23 cellular contexts compared by ENCODE assay signal in the genomic region with DNA sequence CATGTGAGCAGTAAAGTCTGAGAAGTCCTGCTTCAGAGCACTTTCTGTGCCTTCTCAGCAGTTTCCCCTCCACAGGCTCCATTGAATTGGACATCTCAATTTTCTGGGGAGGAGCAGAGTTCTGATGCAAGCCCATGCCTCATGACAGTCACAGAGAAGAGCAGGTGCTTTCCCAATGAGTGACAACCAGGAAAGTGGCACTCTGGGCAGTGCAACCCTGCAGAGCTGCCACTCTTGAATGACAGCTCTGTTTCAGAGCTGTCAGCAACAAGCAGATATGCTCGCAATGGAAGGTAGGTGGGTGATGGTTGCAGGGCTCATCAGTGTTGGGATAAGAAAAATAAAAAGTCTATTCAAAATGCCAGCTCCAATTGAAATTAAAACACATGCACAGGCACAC. TPM values are rescaled to one million over a fixed set of nuclear protein-coding genes. Genes with fewer than 3 reads are reported as not detected.
"Had no signal": no experiment of that assay in that cellular context is flagged by ENCODE, and none has a peak within 500 bp of the region (broad histone marks: within the 10 kb centered on the region; RNA-seq: fewer than 3 reads in every experiment).

No MANE protein-coding gene starts in this region.

- H3K9me3 ChIP-seq: adrenal gland, breast epithelium had no signal

- DNase-seq: activated CD4-positive, alpha-beta T cell treated with anti-CD3 and anti-CD28 coated beads for 4 hours; activated CD4-positive, alpha-beta T cell treated with anti-CD3 and anti-CD28 coated beads, Interleukin-2, amount 50 U/mL, for 48 hours; activated CD4-positive, CD25-positive, alpha-beta regulatory T cell; activated CD8-positive, alpha-beta memory T cell treated with anti-CD3 and anti-CD28 coated beads, Interleukin-2, amount 10 ng/mL, durations not matched to agents 7 days and 5 days; activated gamma-delta T cell; activated naive CD4-positive, alpha-beta T cell treated with anti-CD3 and anti-CD28 coated beads, Interleukin-2, amount 10 ng/mL, durations not matched to agents 7 days and 5 days; activated naive CD8-positive, alpha-beta T cell treated with anti-CD3 and anti-CD28 coated beads, Interleukin-2, amount 10 ng/mL, durations not matched to agents 7 days and 5 days; activated T-cell treated with anti-CD3 and anti-CD28 coated beads, Interleukin-2, amount 50 U/mL, for 4 hours; adrenal gland; Karpas-422; NCI-H1105; NCI-H146; NCI-H1930; NCI-H345; NCI-H510A; SIG-M5; T-helper 2 cell; T1000 had no signal

- H3K36me3 ChIP-seq: adrenal gland, breast epithelium had no signal

- H3K4me3 Mint-ChIP-seq: activated CD8-positive, alpha-beta memory T cell treated with anti-CD3 and anti-CD28 coated beads, Interleukin-2, amount 10 ng/mL, durations not matched to agents 7 days and 5 days; activated naive CD4-positive, alpha-beta T cell treated with anti-CD3 and anti-CD28 coated beads, Interleukin-2, amount 10 ng/mL, durations not matched to agents 7 days and 5 days; activated naive CD8-positive, alpha-beta T cell treated with anti-CD3 and anti-CD28 coated beads, Interleukin-2, amount 10 ng/mL, durations not matched to agents 7 days and 5 days; activated T-cell treated with anti-CD3 and anti-CD28 coated beads, Interleukin-2, amount 50 U/mL, for 4 hours; activated T-helper 17 cell treated with anti-CD3 and anti-CD28 coated beads, Interleukin-2, amount 50 U/mL, for 72 hours had no signal

- H3K4me1 Mint-ChIP-seq: activated CD8-positive, alpha-beta memory T cell treated with anti-CD3 and anti-CD28 coated beads, Interleukin-2, amount 10 ng/mL, durations not matched to agents 7 days and 5 days; activated naive CD4-positive, alpha-beta T cell treated with anti-CD3 and anti-CD28 coated beads, Interleukin-2, amount 10 ng/mL, durations not matched to agents 7 days and 5 days; activated naive CD8-positive, alpha-beta T cell treated with anti-CD3 and anti-CD28 coated beads, Interleukin-2, amount 10 ng/mL, durations not matched to agents 7 days and 5 days; activated T-helper 17 cell treated with anti-CD3 and anti-CD28 coated beads, Interleukin-2, amount 50 U/mL, for 72 hours had no signal

- H3K4me1 ChIP-seq: adrenal gland, breast epithelium had no signal

- ATAC-seq: activated CD8-positive, alpha-beta memory T cell treated with anti-CD3 and anti-CD28 coated beads, Interleukin-2, amount 10 ng/mL, durations not matched to agents 7 days and 5 days; K562 had no signal

- H3K9me3 Mint-ChIP-seq: activated naive CD4-positive, alpha-beta T cell treated with anti-CD3 and anti-CD28 coated beads, Interleukin-2, amount 10 ng/mL, durations not matched to agents 7 days and 5 days; activated naive CD8-positive, alpha-beta T cell treated with anti-CD3 and anti-CD28 coated beads, Interleukin-2, amount 10 ng/mL, durations not matched to agents 7 days and 5 days; activated T-cell treated with anti-CD3 and anti-CD28 coated beads, Interleukin-2, amount 50 U/mL, for 4 hours; activated T-helper 17 cell treated with anti-CD3 and anti-CD28 coated beads, Interleukin-2, amount 50 U/mL, for 72 hours had no signal

- H3K4me3 ChIP-seq: adrenal gland, breast epithelium, K562 had no signal

- H3K27me3 ChIP-seq: adrenal gland had no signal

- H3K27ac ChIP-seq: adrenal gland, breast epithelium, VCaP had no signal

- H3K36me3 Mint-ChIP-seq: activated CD8-positive, alpha-beta memory T cell treated with anti-CD3 and anti-CD28 coated beads, Interleukin-2, amount 10 ng/mL, durations not matched to agents 7 days and 5 days; activated naive CD4-positive, alpha-beta T cell treated with anti-CD3 and anti-CD28 coated beads, Interleukin-2, amount 10 ng/mL, durations not matched to agents 7 days and 5 days; activated naive CD8-positive, alpha-beta T cell treated with anti-CD3 and anti-CD28 coated beads, Interleukin-2, amount 10 ng/mL, durations not matched to agents 7 days and 5 days had no signal

- H3K27ac Mint-ChIP-seq: activated CD8-positive, alpha-beta memory T cell treated with anti-CD3 and anti-CD28 coated beads, Interleukin-2, amount 10 ng/mL, durations not matched to agents 7 days and 5 days; activated naive CD4-positive, alpha-beta T cell treated with anti-CD3 and anti-CD28 coated beads, Interleukin-2, amount 10 ng/mL, durations not matched to agents 7 days and 5 days; activated naive CD8-positive, alpha-beta T cell treated with anti-CD3 and anti-CD28 coated beads, Interleukin-2, amount 10 ng/mL, durations not matched to agents 7 days and 5 days; activated T-helper 17 cell treated with anti-CD3 and anti-CD28 coated beads, Interleukin-2, amount 50 U/mL, for 72 hours had no signal

RNA-seq across cellular contexts. Expression of gene C10orf67, which starts 50.6 kb away (rescaled TPM):
- total RNA-seq: K562, RPMI7951 had no signal
- polyA plus RNA-seq: K562 had no signal
